8 cellular contexts compared by ENCODE assay signal in genomic region chr3:125947806-125948205, GRCh38. TPM values are rescaled to one million over a fixed set of nuclear protein-coding genes. Genes with fewer than 3 reads are reported as not detected.
"Had no signal": no experiment of that assay in that cellular context is flagged by ENCODE, and none has a peak within 500 bp of the region (broad histone marks: within the 10 kb centered on the region; RNA-seq: fewer than 3 reads in every experiment).

No MANE protein-coding gene starts in this region.

RNA-seq across cellular contexts. Expression of gene ROPN1B, which starts 21.2 kb away (rescaled TPM):
- total RNA-seq: activated CD4-positive, alpha-beta T cell treated with anti-CD3 and anti-CD28 coated beads for 36 hours; activated CD4-positive, alpha-beta T cell treated with anti-CD3 and anti-CD28 coated beads, Interleukin-2, amount 10 ng/mL, durations not matched to agents 7 days and 5 days; activated CD8-positive, alpha-beta T cell treated with anti-CD3 and anti-CD28 coated beads, Interleukin-2, amount 10 ng/mL, durations not matched to agents 7 days and 5 days; activated naive CD8-positive, alpha-beta T cell treated with anti-CD3 and anti-CD28 coated beads, Interleukin-2, amount 10 ng/mL, durations not matched to agents 7 days and 5 days; activated T-helper 2 cell treated with anti-CD3 and anti-CD28 coated beads, Interferon-gamma antibody, Interleukin-2, Interleukin-4, amounts not matched to agents 10 μg/mL and 5 μg/mL and 100 μg/mL, durations not matched to agents 14 hours and 24 hours and 36 hours; NCI-H460; T-cell; T-helper 17 cell had no signal
